Comparison of ENCODE assay signal across 23 cellular contexts in the genomic region with DNA sequence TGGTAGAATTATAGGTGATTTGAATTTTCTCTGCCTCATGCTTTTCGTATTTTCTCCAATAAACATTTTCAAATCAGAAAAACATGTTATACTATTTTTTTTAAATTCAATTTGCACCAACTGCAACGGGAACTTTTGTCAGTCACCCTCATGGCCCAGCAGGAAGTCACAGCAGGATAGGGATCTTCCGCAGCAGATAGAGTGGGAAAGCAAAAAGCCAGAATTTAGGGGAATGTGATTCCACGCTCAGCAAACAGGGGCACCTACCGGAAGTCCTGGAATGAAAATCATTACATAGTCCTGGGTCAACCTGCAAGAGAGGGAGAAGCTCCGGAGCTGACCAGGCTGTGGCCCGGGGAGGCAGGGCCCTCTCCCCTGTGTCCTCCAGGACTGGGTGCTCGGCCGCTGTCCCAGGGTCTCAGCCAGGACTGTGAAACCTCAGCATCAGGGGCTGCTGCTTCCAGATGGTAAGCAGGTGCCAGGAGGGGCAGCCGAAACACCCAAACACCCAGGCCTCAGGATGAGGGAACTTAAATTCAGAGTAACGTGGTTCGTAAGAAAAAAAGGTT. TPM values are rescaled to one million over a fixed set of nuclear protein-coding genes. Genes with fewer than 3 reads are reported as not detected.
DNase-seq lines count a peak whose midpoint lies in the region; ATAC-seq and TF ChIP-seq lines count a peak whose summit lies in the region.
"Had no signal": no experiment of that assay in that cellular context is flagged by ENCODE, and none has a peak within 500 bp of the region (broad histone marks: within the 10 kb centered on the region; RNA-seq: fewer than 3 reads in every experiment).

No MANE protein-coding gene starts in this region.

- POLR2A ChIA-PET in WTC11 (lab: Charles Lee), result no interaction called here

- H4K8ac ChIP-seq in neuronal stem cell (ENCODE audit: low read depth, low read length), result no peak overlapping the region

- H3K18ac ChIP-seq in neuronal stem cell (ENCODE audit: low read length), result peak overlapping the region; percentile 48

- H3K4me1 Mint-ChIP-seq in GM23338 (peaks cover 14% of the 10 kb centered on the region; the same call in 2 of the 3 replicates), WTC11 (peaks cover 11% of the 10 kb centered on the region; the same call in 1 of the 2 replicates)
- H3K4me1 Mint-ChIP-seq: CD4-positive, CD25-positive, alpha-beta regulatory T cell had no signal

- 0 out of 2 replicates have a peak, but pooled peaks cover 6% of the 10 kb centered on the region for H3K4me1 ChIP-seq in GM23338 (ENCODE audit: insufficient read depth)
- peaks cover 3 to 15% of the 10 kb centered on the region in 2 donors for H3K4me1 ChIP-seq in neuronal stem cell (ENCODE audit: control insufficient read depth in 2 of 2, insufficient read depth in 1 of 2, low read depth in 1 of 2, low read length in 2 of 2)
- H3K4me1 ChIP-seq: BLaER1 had no signal

- H3K36me3 ChIP-seq in GM23338 (ENCODE audit: insufficient read depth) (no peaks in the 10 kb centered on the region), neuronal stem cell (replicated peaks in 1 of 2; ENCODE audit: control insufficient read depth in 2 of 2, insufficient read depth in 2 of 2, low read length in 2 of 2) (no peaks in the 10 kb centered on the region)
- H3K36me3 ChIP-seq: BLaER1 had no signal

- intact Hi-C loops in dorsolateral prefrontal cortex (cut with DNase I), result no loop called here

- no peaks in the 10 kb centered on the region for H3F3A ChIP-seq in GM23338 (replicated peaks; ENCODE audit: low read depth)

- H3K4ac ChIP-seq in neuronal stem cell (ENCODE audit: low read length), result no peak overlapping the region

- peak overlapping the region; percentile 21 for H3K14ac ChIP-seq in neuronal stem cell (ENCODE audit: low read length)

- H3K4me3 ChIP-seq in GM23338 (no peak overlapping the region), neuronal stem cell (ENCODE audit: low read length in 2 of 2) (no peak overlapping the region), dorsolateral prefrontal cortex (no peak overlapping the region)
- H3K4me3 ChIP-seq: BLaER1, GM23248 had no signal

- H3K36me3 Mint-ChIP-seq in GM23338 (ENCODE audit: low read depth), result no peaks in the 10 kb centered on the region
- H3K36me3 Mint-ChIP-seq in WTC11, result no peaks in the 10 kb centered on the region
- H3K36me3 Mint-ChIP-seq: CD4-positive, CD25-positive, alpha-beta regulatory T cell had no signal

- H2AK5ac ChIP-seq in neuronal stem cell (ENCODE audit: low read depth, low read length), result peak overlapping the region; percentile 46

- ATAC-seq in GM23338 (no peak), WTC11 (no peak)
- ATAC-seq: HCT116, PC-3, Right ventricle myocardium inferior had no signal

- no peak overlapping the region for H3K27ac Mint-ChIP-seq in GM23338
- no peak overlapping the region for H3K27ac Mint-ChIP-seq in WTC11
- H3K27ac Mint-ChIP-seq: CD4-positive, CD25-positive, alpha-beta regulatory T cell had no signal

- no peak overlapping the region for H2AFZ ChIP-seq in GM23338
- H2AFZ ChIP-seq in neuronal stem cell (ENCODE audit: low read length), result no peak overlapping the region
- H2AFZ ChIP-seq: GM23248 had no signal

- H3K27me3 Mint-ChIP-seq in GM23338 (ENCODE audit: insufficient read depth, low read depth, poor library complexity), result peaks cover 5% of the 10 kb centered on the region
- H3K27me3 Mint-ChIP-seq in WTC11 (ENCODE audit: low read depth), result no peaks in the 10 kb centered on the region
- H3K27me3 Mint-ChIP-seq: CD4-positive, CD25-positive, alpha-beta regulatory T cell had no signal

- no CpG with 5 or more reads among the region's 12 CpGs for WGBS in neuronal stem cell (ENCODE audit: extremely low coverage in 2 of 2, insufficient read length in 2 of 2, insufficient replicate concordance in 1 of 2), 2 donors

- 0 out of 2 replicates have a peak overlapping the region, but pooled peaks have one; percentile 30 for H3K27ac ChIP-seq in GM23338 (ENCODE audit: low read depth)
- H3K27ac ChIP-seq in neuronal stem cell (replicated peaks; ENCODE audit: low read length), result no peak overlapping the region
- H3K27ac ChIP-seq in dorsolateral prefrontal cortex, result no peak overlapping the region
- H3K27ac ChIP-seq: BLaER1, GM23248 had no signal

- H3K9me3 Mint-ChIP-seq in GM23338 (no peaks in the 10 kb centered on the region), WTC11 (no peaks in the 10 kb centered on the region)
- H3K9me3 Mint-ChIP-seq: CD4-positive, CD25-positive, alpha-beta regulatory T cell had no signal

- H3K4me2 ChIP-seq in GM23338, result no peak overlapping the region
- H3K4me2 ChIP-seq in neuronal stem cell (ENCODE audit: insufficient read depth, low read length, poor library complexity, severe bottlenecking), result no peak overlapping the region
- H3K4me2 ChIP-seq: BLaER1 had no signal

- H2BK15ac ChIP-seq in neuronal stem cell (ENCODE audit: low read length), result peak overlapping the region; percentile 26

- no peaks in the 10 kb centered on the region for H3K79me2 ChIP-seq in GM23338 (replicated peaks; ENCODE audit: insufficient read depth)

- peaks cover 3% of the 10 kb centered on the region for H3K79me1 ChIP-seq in neuronal stem cell (ENCODE audit: low read depth, low read length)

- H3K9ac ChIP-seq in neuronal stem cell (ENCODE audit: low read depth, low read length, poor library complexity), result no peak overlapping the region
- H3K9ac ChIP-seq: BLaER1, GM23248 had no signal

- H3K9me3 ChIP-seq in neuronal stem cell (replicated peaks in 1 of 2; ENCODE audit: control insufficient read depth in 2 of 2, insufficient read depth in 1 of 2, low read depth in 1 of 2, low read length in 2 of 2), result no peaks in the 10 kb centered on the region
- H3K9me3 ChIP-seq: BLaER1 had no signal

- H4K91ac ChIP-seq in neuronal stem cell (ENCODE audit: low read depth, low read length, poor library complexity), result no peak overlapping the region

- H3K23ac ChIP-seq in neuronal stem cell (ENCODE audit: low read depth, low read length, poor library complexity), result no peak overlapping the region

- no peaks in the 10 kb centered on the region for H4K20me1 ChIP-seq in GM23338 (replicated peaks; ENCODE audit: insufficient read depth)
- H4K20me1 ChIP-seq: BLaER1 had no signal

- H2BK5ac ChIP-seq in neuronal stem cell (ENCODE audit: low read length), result no peak overlapping the region

- DNase-seq in GM23338 (ENCODE audit: low spot score) (no peak), WTC11 (ENCODE audit: low spot score) (no peak), iPS-NIHi7 (ENCODE audit: extremely low spot score) (peak; percentile 16), neuronal stem cell (ENCODE audit: low spot score) (no peak), NCI-H1694 treated with DMSO at 0.1 percent for 48 hours (lab: John Stamatoyannopoulos, UW) (no peak), activated gamma-delta T cell treated with Interleukin-2 at 50 U/mL for 16 hours (no peak), dorsolateral prefrontal cortex (no peak), dermis blood vessel endothelial cell (no peak)
- DNase-seq: CD4-positive, CD25-positive, alpha-beta regulatory T cell; GM23248; NCI-H1048; NCI-H1417; NCI-H187 treated with DMSO at 0.1 percent for 48 hours; NCI-H2107; NCI-H446 treated with DMSO at 0.1 percent for 48 hours; NCI-H82; NK-92 treated with Interleukin-12 subunit alpha and Interleukin-12 subunit beta, amount 100 ng/mL, for 24 hours; PC-3 had no signal

- CTCF ChIA-PET in WTC11 (lab: Charles Lee), result interaction anchor here (0.6 to 1.0 kb wide), 2 partner anchors 110 to 350 kb away, joined by 3 read pairs; a partner anchor contains a TSS

- H3K4me3 Mint-ChIP-seq in GM23338, result no peak overlapping the region
- no peak overlapping the region for H3K4me3 Mint-ChIP-seq in WTC11
- H3K4me3 Mint-ChIP-seq: CD4-positive, CD25-positive, alpha-beta regulatory T cell had no signal

- H2BK12ac ChIP-seq in neuronal stem cell (ENCODE audit: low read length), result peak overlapping the region; percentile 97

- H3K9me2 ChIP-seq in GM23338 (ENCODE audit: insufficient read depth), result no peaks in the 10 kb centered on the region

- no peak for TF ChIP-seq CTCF in GM23338 (conservative IDR thresholded peaks at IDR 0.05; ENCODE audit: low read depth in 2 of 2)
- TF ChIP-seq CTCF in WTC11 (IDR thresholded peaks at IDR 0.05), result no peak
- no peak for TF ChIP-seq CTCF in dorsolateral prefrontal cortex (IDR thresholded peaks at IDR 0.05 in 54 of 56, conservative IDR thresholded peaks at IDR 0.05 in 2 of 56; ENCODE audit: low read depth in 1 of 56, partially characterized antibody in 56 of 56)

- H3K27me3 ChIP-seq in GM23338 (ENCODE audit: insufficient read depth) (no peaks in the 10 kb centered on the region), neuronal stem cell (ENCODE audit: control insufficient read depth in 3 of 3, insufficient read depth in 3 of 3, low read depth in 1 of 3, low read length in 3 of 3) (peaks cover 0 to 11% (median 0%) of the 10 kb centered on the region in 3 experiments), dorsolateral prefrontal cortex (no peaks in the 10 kb centered on the region)
- H3K27me3 ChIP-seq: BLaER1 had no signal

- no peak overlapping the region for H2BK120ac ChIP-seq in neuronal stem cell (ENCODE audit: low read depth, low read length)

TF ChIP-seq in GM23338, 12 proteins besides CTCF, POLR2A, EP300 and RAD21 (continues in another document):
- TF ChIP-seq CREB1 (CRISPR knock-in tag; IDR thresholded peaks at IDR 0.05; ENCODE audit: low read depth) (no peak), ZNF331 (CRISPR knock-in tag; IDR thresholded peaks at IDR 0.05; ENCODE audit: low read depth) (no peak)

TF ChIP-seq in WTC11, 78 proteins besides CTCF, POLR2A, EP300 and RAD21 (continues in another document):
- TF ChIP-seq, protein P1, sequence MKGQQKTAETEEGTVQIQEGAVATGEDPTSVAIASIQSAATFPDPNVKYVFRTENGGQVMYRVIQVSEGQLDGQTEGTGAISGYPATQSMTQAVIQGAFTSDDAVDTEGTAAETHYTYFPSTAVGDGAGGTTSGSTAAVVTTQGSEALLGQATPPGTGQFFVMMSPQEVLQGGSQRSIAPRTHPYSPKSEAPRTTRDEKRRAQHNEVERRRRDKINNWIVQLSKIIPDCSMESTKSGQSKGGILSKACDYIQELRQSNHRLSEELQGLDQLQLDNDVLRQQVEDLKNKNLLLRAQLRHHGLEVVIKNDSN (CRISPR knock-in tag; IDR thresholded peaks at IDR 0.05), result no peak
- TF ChIP-seq ZNF121 (CRISPR knock-in tag; IDR thresholded peaks at IDR 0.05), result no peak

RNA-seq across cellular contexts. Expression of a gene that starts 3.9 kb away (rescaled TPM):
- not detected in 2 replicates for total RNA-seq in GM23338 (2014; rRNA removed; shearing (Covaris generic))
- polyA plus RNA-seq in GM23338 (2016; fragmentation: Nextera tagmentation; extraction: Ambion mirVana), result 0.19 TPM in 1 of 2 replicates, not detected in the other
- total RNA-seq in WTC11 (2021), result not detected in 3 replicates
- 0.14 TPM for polyA plus RNA-seq in neuronal stem cell (2013, experiment 1 of 2)
- polyA plus RNA-seq in neuronal stem cell (2013, experiment 2 of 2), result 0.12 TPM
- total RNA-seq in dorsolateral prefrontal cortex, result 1 to 10 TPM in 15 of 120 experiments, under 1 TPM in 42, not detected in 63; 0.20 to 4.0 (median 0.66) TPM
- not detected in 2 replicates for total RNA-seq in dermis blood vessel endothelial cell
- total RNA-seq: CD4-positive, CD25-positive, alpha-beta regulatory T cell; GM23248; PC-3; Right ventricle myocardium inferior; SK-MEL-5 had no signal
- polyA plus RNA-seq: AG04450; CD4-positive, CD25-positive, alpha-beta regulatory T cell; GM23248 had no signal

RNA-seq across cellular contexts. Expression of a gene that starts 35.6 kb away (rescaled TPM):
- total RNA-seq in GM23338 (2014; rRNA removed; shearing (Covaris generic)), result 0.17 and 1.0 TPM in 2 replicates
- polyA plus RNA-seq in GM23338 (2016; fragmentation: Nextera tagmentation; extraction: Ambion mirVana), result 0.21 and 0.23 TPM in 2 replicates
- total RNA-seq in WTC11 (2021), result 0.35 to 1.1 TPM (median 0.53 TPM) in 3 replicates
- 0.17 TPM for polyA plus RNA-seq in neuronal stem cell (2013, experiment 1 of 2)
- 0.40 TPM for polyA plus RNA-seq in neuronal stem cell (2013, experiment 2 of 2)
- total RNA-seq in dorsolateral prefrontal cortex, result 1 to 10 TPM in 21 of 120 experiments, under 1 TPM in 63, not detected in 36; 0.32 to 1.7 (median 0.67) TPM
- 0.85 and 0.93 TPM in 2 replicates for total RNA-seq in dermis blood vessel endothelial cell
- total RNA-seq: CD4-positive, CD25-positive, alpha-beta regulatory T cell; Right ventricle myocardium inferior had no signal
